16 cellular contexts compared by ENCODE assay signal in genomic region chr18:79478484-79479113, GRCh38.
A peak's percentile ranks its signal among the peaks of the same experiment; 100 is the strongest.
DNase-seq lines count a peak whose midpoint lies in the region; ATAC-seq and TF ChIP-seq lines count a peak whose summit lies in the region.
"Had no signal": no experiment of that assay in that cellular context is flagged by ENCODE, and none has a peak within 500 bp of the region (broad histone marks: within the 10 kb centered on the region; RNA-seq: fewer than 3 reads in every experiment).

No MANE protein-coding gene starts in this region.

- no peaks in the 10 kb centered on the region for H3K9me3 Mint-ChIP-seq in CD8-positive, alpha-beta T cell

- no peak for DNase-seq in CD8-positive, alpha-beta T cell
- DNase-seq in RWPE2 (ENCODE audit: low spot score) (peak; percentile 58), islet precursor cell (peak; percentile 50), sigmoid colon (peak; percentile 56), cortex of kidney (lab: John Stamatoyannopoulos, UW) (no peak)
- DNase-seq in stimulated activated naive CD4-positive, alpha-beta T cell (lab: John Stamatoyannopoulos, UW) = no peak
- DNase-seq: hippocampal formation; MG63; NCI-H146; NCI-H2227 treated with DMSO at 0.1 percent for 48 hours; stimulated activated CD4-positive, alpha-beta T cell treated with anti-CD3 and anti-CD28 coated beads, Interleukin-2, amount 100 ng/mL, for 48 hours had no signal

- intact Hi-C loops in CD8-positive, alpha-beta T cell (cut with DNase I, micrococcal nuclease) = loop anchor here in 1 of 2 experiments (5.0 kb wide), 1 partner anchor 49 kb away; no protein-coding TSS in a partner anchor
- intact Hi-C loops in sigmoid colon (cut with DNase I) = no loop called here

- ATAC-seq in CD8-positive, alpha-beta T cell = no peak
- ATAC-seq in RWPE2 (ENCODE audit: low read depth) (no peak), HG03442 (IDR thresholded peaks at IDR 0.05; ENCODE audit: unreplicated experiment) (no peak), HG03520 (IDR thresholded peaks at IDR 0.05; ENCODE audit: unreplicated experiment) (no peak)
- ATAC-seq: HepG2, pancreas had no signal

- no peak for TF ChIP-seq CTCF in CD8-positive, alpha-beta T cell (IDR thresholded peaks at IDR 0.05)
- TF ChIP-seq CTCF in RWPE2 (IDR thresholded peaks at IDR 0.05; ENCODE audit: poor library complexity, severe bottlenecking) (no peak), sigmoid colon (IDR thresholded peaks at IDR 0.05) (no peak)

- H3K9me3 ChIP-seq in CD8-positive, alpha-beta T cell (ENCODE audit: low read length) = no peaks in the 10 kb centered on the region
- no peaks in the 10 kb centered on the region for H3K9me3 ChIP-seq in RWPE2 (ENCODE audit: severe bottlenecking)
- no peaks in the 10 kb centered on the region for H3K9me3 ChIP-seq in sigmoid colon
- H3K9me3 ChIP-seq: MG63, pancreas, Peyer's patch had no signal

- no peak overlapping the region for H3K4me3 Mint-ChIP-seq in CD8-positive, alpha-beta T cell

- peaks cover 14% of the 10 kb centered on the region for H3K4me1 ChIP-seq in CD8-positive, alpha-beta T cell (ENCODE audit: insufficient read depth, low read length)
- H3K4me1 ChIP-seq in RWPE2 (ENCODE audit: insufficient read depth, poor library complexity, severe bottlenecking) (no peaks in the 10 kb centered on the region), sigmoid colon (no peaks in the 10 kb centered on the region)
- H3K4me1 ChIP-seq: pancreas, Peyer's patch had no signal

- POLR2A ChIA-PET in CD8-positive, alpha-beta T cell (lab: Charles Lee) = no interaction called here

- peaks cover 19% of the 10 kb centered on the region for H3K36me3 Mint-ChIP-seq in CD8-positive, alpha-beta T cell

- H3K27ac Mint-ChIP-seq in CD8-positive, alpha-beta T cell = peak overlapping the region; percentile 90

- H3K4me1 Mint-ChIP-seq in CD8-positive, alpha-beta T cell (ENCODE audit: low read depth) = peaks cover 18% of the 10 kb centered on the region

- WGBS in sigmoid colon, 2 donors = 94% methylated on average over 33 of the region's 33 CpGs

- H3K4me3 ChIP-seq in CD8-positive, alpha-beta T cell (ENCODE audit: low read depth, low read length) = no peak overlapping the region
- no peak overlapping the region for H3K4me3 ChIP-seq in RWPE2 (ENCODE audit: severe bottlenecking)
- H3K4me3 ChIP-seq in sigmoid colon = no peak overlapping the region
- H3K4me3 ChIP-seq: MG63, pancreas, Peyer's patch had no signal

- H3K27me3 Mint-ChIP-seq in CD8-positive, alpha-beta T cell (ENCODE audit: low read depth) = no peaks in the 10 kb centered on the region

- CTCF ChIA-PET in CD8-positive, alpha-beta T cell (lab: Charles Lee) = interaction anchor here (1.1 kb wide), 2 partner anchors 10 to 97 kb away, joined by 3 to 5 read pairs; no protein-coding TSS in a partner anchor

- no peaks in the 10 kb centered on the region for H3K36me3 ChIP-seq in CD8-positive, alpha-beta T cell (ENCODE audit: insufficient read depth, low read length)
- no peaks in the 10 kb centered on the region for H3K36me3 ChIP-seq in RWPE2 (ENCODE audit: low read depth)
- peaks cover 0 to 15% (median 0%) of the 10 kb centered on the region in 4 donors for H3K36me3 ChIP-seq in sigmoid colon
- H3K36me3 ChIP-seq: MG63, pancreas had no signal

- H3K27me3 ChIP-seq in CD8-positive, alpha-beta T cell (ENCODE audit: insufficient read depth, low read length) = no peaks in the 10 kb centered on the region
- no peaks in the 10 kb centered on the region for H3K27me3 ChIP-seq in RWPE2 (ENCODE audit: insufficient read depth, poor library complexity, severe bottlenecking)
- no peaks in the 10 kb centered on the region for H3K27me3 ChIP-seq in sigmoid colon
- H3K27me3 ChIP-seq: MG63, pancreas, Peyer's patch had no signal

- TF ChIP-seq EP300 in sigmoid colon (IDR thresholded peaks at IDR 0.05) = no peak

- H3K27ac ChIP-seq in CD8-positive, alpha-beta T cell (ENCODE audit: low read depth, low read length) = no peak overlapping the region
- no peak overlapping the region for H3K27ac ChIP-seq in RWPE2 (ENCODE audit: poor library complexity, severe bottlenecking)
- H3K27ac ChIP-seq in sigmoid colon = no peak overlapping the region
- H3K27ac ChIP-seq: pancreas, Peyer's patch had no signal

- no peak for TF ChIP-seq POLR2A in sigmoid colon (IDR thresholded peaks at IDR 0.05)

Comparison
In these comparisons a context has a peak if more than half of its experiments do, and no peak if none do; other contexts are left out.
1. DNase-seq: peak in RWPE2 (single experiment), islet precursor cell (single experiment) and sigmoid colon (single experiment); none in CD8-positive, alpha-beta T cell (0 of 7), cortex of kidney (single experiment) and stimulated activated naive CD4-positive, alpha-beta T cell (0 of 6).